In genomic region chr11:36081274-36081945, GRCh38 we compare ENCODE assay signal across 1 cellular context.
TF ChIP-seq lines count a peak whose summit lies in the region.

No MANE protein-coding gene starts in this region.

TF ChIP-seq in H1, 55 proteins besides CTCF, POLR2A, EP300 and RAD21 (continued from another document):
- TF ChIP-seq SIN3A (conservative IDR thresholded peaks at IDR 0.05 in 1 of 2, IDR thresholded peaks at IDR 0.05 in 1 of 2; ENCODE audit: low read depth in 1 of 2, low read length in 2 of 2) (no peak), FOSL1 (IDR thresholded peaks at IDR 0.05; ENCODE audit: insufficient read depth, low read depth, low read length) (no peak), ZNF274 (IDR thresholded peaks at IDR 0.05; ENCODE audit: borderline replicate concordance, extremely low read depth, low read length) (no peak), JUN (IDR thresholded peaks at IDR 0.05; ENCODE audit: low read depth, low read length) (no peak), HDAC2 (IDR thresholded peaks at IDR 0.05; ENCODE audit: borderline replicate concordance in 1 of 2, low read depth in 2 of 2, low read length in 2 of 2) (no peak), ASH2L (IDR thresholded peaks at IDR 0.05; ENCODE audit: low read length) (no peak), CTBP2 (IDR thresholded peaks at IDR 0.05; ENCODE audit: borderline replicate concordance, insufficient read depth, insufficient read length, low read length) (no peak)
- TF ChIP-seq, protein P1, sequence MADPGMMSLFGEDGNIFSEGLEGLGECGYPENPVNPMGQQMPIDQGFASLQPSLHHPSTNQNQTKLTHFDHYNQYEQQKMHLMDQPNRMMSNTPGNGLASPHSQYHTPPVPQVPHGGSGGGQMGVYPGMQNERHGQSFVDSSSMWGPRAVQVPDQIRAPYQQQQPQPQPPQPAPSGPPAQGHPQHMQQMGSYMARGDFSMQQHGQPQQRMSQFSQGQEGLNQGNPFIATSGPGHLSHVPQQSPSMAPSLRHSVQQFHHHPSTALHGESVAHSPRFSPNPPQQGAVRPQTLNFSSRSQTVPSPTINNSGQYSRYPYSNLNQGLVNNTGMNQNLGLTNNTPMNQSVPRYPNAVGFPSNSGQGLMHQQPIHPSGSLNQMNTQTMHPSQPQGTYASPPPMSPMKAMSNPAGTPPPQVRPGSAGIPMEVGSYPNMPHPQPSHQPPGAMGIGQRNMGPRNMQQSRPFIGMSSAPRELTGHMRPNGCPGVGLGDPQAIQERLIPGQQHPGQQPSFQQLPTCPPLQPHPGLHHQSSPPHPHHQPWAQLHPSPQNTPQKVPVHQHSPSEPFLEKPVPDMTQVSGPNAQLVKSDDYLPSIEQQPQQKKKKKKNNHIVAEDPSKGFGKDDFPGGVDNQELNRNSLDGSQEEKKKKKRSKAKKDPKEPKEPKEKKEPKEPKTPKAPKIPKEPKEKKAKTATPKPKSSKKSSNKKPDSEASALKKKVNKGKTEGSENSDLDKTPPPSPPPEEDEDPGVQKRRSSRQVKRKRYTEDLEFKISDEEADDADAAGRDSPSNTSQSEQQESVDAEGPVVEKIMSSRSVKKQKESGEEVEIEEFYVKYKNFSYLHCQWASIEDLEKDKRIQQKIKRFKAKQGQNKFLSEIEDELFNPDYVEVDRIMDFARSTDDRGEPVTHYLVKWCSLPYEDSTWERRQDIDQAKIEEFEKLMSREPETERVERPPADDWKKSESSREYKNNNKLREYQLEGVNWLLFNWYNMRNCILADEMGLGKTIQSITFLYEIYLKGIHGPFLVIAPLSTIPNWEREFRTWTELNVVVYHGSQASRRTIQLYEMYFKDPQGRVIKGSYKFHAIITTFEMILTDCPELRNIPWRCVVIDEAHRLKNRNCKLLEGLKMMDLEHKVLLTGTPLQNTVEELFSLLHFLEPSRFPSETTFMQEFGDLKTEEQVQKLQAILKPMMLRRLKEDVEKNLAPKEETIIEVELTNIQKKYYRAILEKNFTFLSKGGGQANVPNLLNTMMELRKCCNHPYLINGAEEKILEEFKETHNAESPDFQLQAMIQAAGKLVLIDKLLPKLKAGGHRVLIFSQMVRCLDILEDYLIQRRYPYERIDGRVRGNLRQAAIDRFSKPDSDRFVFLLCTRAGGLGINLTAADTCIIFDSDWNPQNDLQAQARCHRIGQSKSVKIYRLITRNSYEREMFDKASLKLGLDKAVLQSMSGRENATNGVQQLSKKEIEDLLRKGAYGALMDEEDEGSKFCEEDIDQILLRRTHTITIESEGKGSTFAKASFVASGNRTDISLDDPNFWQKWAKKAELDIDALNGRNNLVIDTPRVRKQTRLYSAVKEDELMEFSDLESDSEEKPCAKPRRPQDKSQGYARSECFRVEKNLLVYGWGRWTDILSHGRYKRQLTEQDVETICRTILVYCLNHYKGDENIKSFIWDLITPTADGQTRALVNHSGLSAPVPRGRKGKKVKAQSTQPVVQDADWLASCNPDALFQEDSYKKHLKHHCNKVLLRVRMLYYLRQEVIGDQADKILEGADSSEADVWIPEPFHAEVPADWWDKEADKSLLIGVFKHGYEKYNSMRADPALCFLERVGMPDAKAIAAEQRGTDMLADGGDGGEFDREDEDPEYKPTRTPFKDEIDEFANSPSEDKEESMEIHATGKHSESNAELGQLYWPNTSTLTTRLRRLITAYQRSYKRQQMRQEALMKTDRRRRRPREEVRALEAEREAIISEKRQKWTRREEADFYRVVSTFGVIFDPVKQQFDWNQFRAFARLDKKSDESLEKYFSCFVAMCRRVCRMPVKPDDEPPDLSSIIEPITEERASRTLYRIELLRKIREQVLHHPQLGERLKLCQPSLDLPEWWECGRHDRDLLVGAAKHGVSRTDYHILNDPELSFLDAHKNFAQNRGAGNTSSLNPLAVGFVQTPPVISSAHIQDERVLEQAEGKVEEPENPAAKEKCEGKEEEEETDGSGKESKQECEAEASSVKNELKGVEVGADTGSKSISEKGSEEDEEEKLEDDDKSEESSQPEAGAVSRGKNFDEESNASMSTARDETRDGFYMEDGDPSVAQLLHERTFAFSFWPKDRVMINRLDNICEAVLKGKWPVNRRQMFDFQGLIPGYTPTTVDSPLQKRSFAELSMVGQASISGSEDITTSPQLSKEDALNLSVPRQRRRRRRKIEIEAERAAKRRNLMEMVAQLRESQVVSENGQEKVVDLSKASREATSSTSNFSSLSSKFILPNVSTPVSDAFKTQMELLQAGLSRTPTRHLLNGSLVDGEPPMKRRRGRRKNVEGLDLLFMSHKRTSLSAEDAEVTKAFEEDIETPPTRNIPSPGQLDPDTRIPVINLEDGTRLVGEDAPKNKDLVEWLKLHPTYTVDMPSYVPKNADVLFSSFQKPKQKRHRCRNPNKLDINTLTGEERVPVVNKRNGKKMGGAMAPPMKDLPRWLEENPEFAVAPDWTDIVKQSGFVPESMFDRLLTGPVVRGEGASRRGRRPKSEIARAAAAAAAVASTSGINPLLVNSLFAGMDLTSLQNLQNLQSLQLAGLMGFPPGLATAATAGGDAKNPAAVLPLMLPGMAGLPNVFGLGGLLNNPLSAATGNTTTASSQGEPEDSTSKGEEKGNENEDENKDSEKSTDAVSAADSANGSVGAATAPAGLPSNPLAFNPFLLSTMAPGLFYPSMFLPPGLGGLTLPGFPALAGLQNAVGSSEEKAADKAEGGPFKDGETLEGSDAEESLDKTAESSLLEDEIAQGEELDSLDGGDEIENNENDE (IDR thresholded peaks at IDR 0.05; ENCODE audit: insufficient replicate concordance, low read length): no peak
TF ChIP-seq in H1: peak in this region for 0.
